17 cellular contexts compared by ENCODE assay signal in the genomic region with DNA sequence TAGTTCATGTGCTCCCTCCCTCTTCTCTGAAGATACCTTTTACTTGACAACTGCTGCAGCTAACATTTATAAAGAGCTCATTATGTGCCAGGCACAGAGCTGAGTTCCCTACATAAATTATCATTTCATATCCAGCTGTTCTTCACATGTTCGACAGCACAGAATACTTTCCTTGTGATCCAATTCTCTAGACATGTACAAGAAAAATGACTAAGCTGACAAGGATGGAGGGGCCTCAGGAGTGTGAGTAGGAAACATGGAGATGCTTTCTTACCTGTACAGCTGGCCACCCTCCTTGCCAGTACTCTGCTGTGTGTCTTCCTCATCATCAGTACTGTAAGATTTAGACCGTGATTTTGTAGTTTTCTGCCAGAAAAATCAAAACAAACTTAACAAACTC.
DNase-seq lines count a peak whose midpoint lies in the region; FAIRE-seq and TF ChIP-seq lines count a peak whose summit lies in the region.
"Had no signal": no experiment of that assay in that cellular context is flagged by ENCODE, and none has a peak within 500 bp of the region (broad histone marks: within the 10 kb centered on the region; RNA-seq: fewer than 3 reads in every experiment).

No MANE protein-coding gene starts in this region.

- H4K20me1 ChIP-seq in OCI-LY3 (ENCODE audit: insufficient read depth, low read length): no peaks in the 10 kb centered on the region
- H4K20me1 ChIP-seq in PC-9 (ENCODE audit: insufficient read depth): no peaks in the 10 kb centered on the region
- H4K20me1 ChIP-seq: BLaER1 had no signal

- H3K9me3 ChIP-seq in OCI-LY3 (ENCODE audit: insufficient read depth, low read length): no peaks in the 10 kb centered on the region
- H3K9me3 ChIP-seq in BE2C: no peaks in the 10 kb centered on the region
- H3K9me3 ChIP-seq in PC-9 (ENCODE audit: insufficient read depth, low read depth): no peaks in the 10 kb centered on the region
- H3K9me3 ChIP-seq: BLaER1, Caco-2, HAP-1 had no signal

- 40 to 49% methylated on average over 2 of the region's 2 CpGs for WGBS in lower leg skin, 2 donors

- POLR2A ChIA-PET in PC-9 (lab: Charles Lee; ENCODE audit: unreplicated experiment): no interaction called here

- H3K36me3 ChIP-seq in OCI-LY3 (replicated peaks; ENCODE audit: low read depth, low read length) (no peaks in the 10 kb centered on the region), BE2C (no peaks in the 10 kb centered on the region), PC-9 (ENCODE audit: low read depth) (no peaks in the 10 kb centered on the region)
- H3K36me3 ChIP-seq: BLaER1 had no signal

- H3K9me2 ChIP-seq in PC-9 (ENCODE audit: insufficient read depth): no peaks in the 10 kb centered on the region

- peaks cover 26% of the 10 kb centered on the region for H3K4me1 ChIP-seq in OCI-LY3 (ENCODE audit: low read length)
- H3K4me1 ChIP-seq in BE2C: no peaks in the 10 kb centered on the region
- H3K4me1 ChIP-seq in PC-9 (replicated peaks; ENCODE audit: insufficient read depth): peaks cover 8% of the 10 kb centered on the region; the same call in 1 of the 2 replicates
- H3K4me1 ChIP-seq: BLaER1, Caco-2 had no signal

- H3K27ac ChIP-seq in OCI-LY3 (ENCODE audit: low read length) (no peak overlapping the region), PC-9 (no peak overlapping the region)
- H3K27ac ChIP-seq: BLaER1 had no signal

- no peak for TF ChIP-seq POLR2A in GM12892 (IDR thresholded peaks at IDR 0.05; ENCODE audit: low read depth, low read length)
- no peak for TF ChIP-seq POLR2A in lower leg skin (IDR thresholded peaks at IDR 0.05)

- H2AFZ ChIP-seq in OCI-LY3 (ENCODE audit: low read depth, low read length) (0 out of 2 replicates have a peak overlapping the region, but pooled peaks have one; percentile 17), PC-9 (no peak overlapping the region)

- TF ChIP-seq CTCF in OCI-LY3 (IDR thresholded peaks at IDR 0.05; ENCODE audit: low read depth, low read length) (no peak), foreskin fibroblast (IDR thresholded peaks at IDR 0.05; ENCODE audit: low read depth, low read length) (no peak), lower leg skin (IDR thresholded peaks at IDR 0.05) (no peak), BE2C (IDR thresholded peaks at IDR 0.05; ENCODE audit: low read depth, low read length) (no peak), PC-9 (conservative IDR thresholded peaks at IDR 0.05) (no peak)

- no peak overlapping the region for H3K4me2 ChIP-seq in OCI-LY3 (ENCODE audit: low read length)
- no peak overlapping the region for H3K4me2 ChIP-seq in PC-9
- H3K4me2 ChIP-seq: BLaER1 had no signal

- no TSS peak for BruUV-seq in PC-9 (replicated peaks; lab: Mats Ljungman, UMichigan)

- H3K4me3 ChIP-seq in OCI-LY3 (ENCODE audit: low read length) (no peak overlapping the region), foreskin fibroblast (ENCODE audit: low read depth in 1 of 2, low read length in 2 of 2) (no peak overlapping the region), lower leg skin (ENCODE audit: low read depth, poor library complexity, severe bottlenecking) (no peak overlapping the region), BE2C (ENCODE audit: low read depth, low read length) (no peak overlapping the region), PC-9 (no peak overlapping the region)
- H3K4me3 ChIP-seq: BLaER1, HAP-1 had no signal

- H3K27me3 ChIP-seq in OCI-LY3 (ENCODE audit: low read depth, low read length): no peaks in the 10 kb centered on the region
- H3K27me3 ChIP-seq in BE2C: no peaks in the 10 kb centered on the region
- H3K27me3 ChIP-seq in PC-9 (ENCODE audit: insufficient read depth, low read depth): no peaks in the 10 kb centered on the region
- H3K27me3 ChIP-seq: BLaER1 had no signal

- intact Hi-C loops in lower leg skin (cut with DNase I; ENCODE audit: low total_unique reads): no loop called here
- intact Hi-C loops in PC-9 (cut with micrococcal nuclease; ENCODE audit: unreplicated experiment): no loop called here

- CTCF ChIA-PET in PC-9 (lab: Charles Lee): no interaction called here

- DNase-seq in GM12892 (ENCODE audit: insufficient read length): no peak
- DNase-seq in foreskin fibroblast: peak; percentile 7 to 56
- no peak for DNase-seq in lower leg skin (ENCODE audit: low spot score in 2 of 2)
- no peak for DNase-seq in BE2C
- DNase-seq in PC-9: no peak
- no peak for DNase-seq in stimulated activated CD4-positive, alpha-beta T cell treated with anti-CD3 and anti-CD28 coated beads, Interleukin-12 subunit alpha, Interleukin-12 subunit beta, amount 100 ng/mL, for 4 hours
- DNase-seq: Caco-2; CD8-positive, alpha-beta memory T cell; DMS53; HFFc6; IMR-90; KBM-7 had no signal

- H3K9ac ChIP-seq in OCI-LY3 (ENCODE audit: low read length): no peak overlapping the region
- H3K9ac ChIP-seq: BLaER1 had no signal

- H3F3A ChIP-seq in PC-9 (ENCODE audit: insufficient read depth, low read depth): no peaks in the 10 kb centered on the region

- H3K79me2 ChIP-seq in OCI-LY3 (ENCODE audit: low read length) (no peaks in the 10 kb centered on the region), PC-9 (ENCODE audit: low read depth) (no peaks in the 10 kb centered on the region)

- peak; percentile 48 for FAIRE-seq in GM12892 (lab: Jason Lieb, UNC)
- FAIRE-seq: A204.1, GM18507 had no signal

Comparison
In these comparisons a context has a peak if more than half of its experiments do, and no peak if none do; other contexts are left out.
1. DNase-seq: peak in foreskin fibroblast (2 of 2); none in GM12892 (single experiment), lower leg skin (0 of 2), BE2C (single experiment), PC-9 (0 of 2) and stimulated activated CD4-positive, alpha-beta T cell treated with anti-CD3 and anti-CD28 coated beads, Interleukin-12 subunit alpha, Interleukin-12 subunit beta, amount 100 ng/mL, for 4 hours (single experiment).